In genomic region chr14:23302290-23303225, GRCh38 we compare ENCODE assay signal across 8 cellular contexts. TPM values are rescaled to one million over a fixed set of nuclear protein-coding genes. Genes with fewer than 3 reads are reported as not detected.
A peak's percentile ranks its signal among the peaks of the same experiment; 100 is the strongest.
DNase-seq lines count a peak whose midpoint lies in the region; ATAC-seq and TF ChIP-seq lines count a peak whose summit lies in the region.

PPP1R3E (minus strand) TSS chr14:23302859; CDS start chr14:23302576, 283 bp downstream.

- H3K9me3 ChIP-seq in testis = no peaks in the 10 kb centered on the region

- intact Hi-C loops in testis (cut with DNase I; ENCODE audit: low total_unique reads) = no loop called here

- no peaks in the 10 kb centered on the region for H3K36me3 ChIP-seq in testis (ENCODE audit: low read depth, missing control alignments)

- DNase-seq in DMS53 treated with DMSO at 0.1 percent for 48 hours (lab: John Stamatoyannopoulos, UW; ENCODE audit: unreplicated experiment) = peak; percentile 46
- peak; percentile 45 for DNase-seq in LHCN-M2 (ENCODE audit: low read depth)
- DNase-seq in activated gamma-delta T cell (lab: John Stamatoyannopoulos, UW) = peak; percentile 62
- DNase-seq in globus pallidus (ENCODE audit: low spot score) = peak; percentile 61
- no peak for DNase-seq in omental fat pad (ENCODE audit: low spot score)
- DNase-seq in testis = peak; percentile 72

- WGBS in testis, 2 donors = 5 to 8% methylated on average over 30 to 56 of the region's 81 CpGs

- no peaks in the 10 kb centered on the region for H3K27me3 ChIP-seq in testis

- peak; percentile 43 for ATAC-seq in GM21723 (IDR thresholded peaks at IDR 0.05; ENCODE audit: unreplicated experiment)
- peak; percentile 40 for ATAC-seq in omental fat pad (ENCODE audit: low FRiP score)

- TF ChIP-seq POLR2A in Raji (IDR thresholded peaks at IDR 0.05; ENCODE audit: insufficient read depth, low read depth, low read length) = peak; percentile 98
- no peak for TF ChIP-seq POLR2A in testis (IDR thresholded peaks at IDR 0.05)

- H3K4me1 ChIP-seq in testis = peaks cover 27% of the 10 kb centered on the region

- no peak for TF ChIP-seq CTCF in omental fat pad (IDR thresholded peaks at IDR 0.05)
- no peak for TF ChIP-seq CTCF in testis (IDR thresholded peaks at IDR 0.05)

- peak within 1 kb of the TSS; percentile 77 to 99 for H3K27ac ChIP-seq in testis

- peak within 1 kb of the TSS; percentile 68 to 71 for H3K4me3 ChIP-seq in testis

RNA-seq across cellular contexts. Expression of gene PPP1R3E, which starts in this region (rescaled TPM):
- 2.9 and 5.0 TPM in 2 replicates for total RNA-seq in LHCN-M2 (2014; rRNA removed)
- polyA plus RNA-seq in LHCN-M2 (2012) = 3.2 TPM
- 10 to 100 TPM in 1 of 4 donors, 1 to 10 TPM in 3; 5.9 to 12.9 (median 6.9) TPM for total RNA-seq in omental fat pad
- total RNA-seq in testis = 10 to 100 TPM; 30.4 to 43.5 TPM
- polyA plus RNA-seq in testis (ENCODE audit: insufficient read depth, low read depth, low replicate concordance) = 39.2 TPM
